In the genomic region with DNA sequence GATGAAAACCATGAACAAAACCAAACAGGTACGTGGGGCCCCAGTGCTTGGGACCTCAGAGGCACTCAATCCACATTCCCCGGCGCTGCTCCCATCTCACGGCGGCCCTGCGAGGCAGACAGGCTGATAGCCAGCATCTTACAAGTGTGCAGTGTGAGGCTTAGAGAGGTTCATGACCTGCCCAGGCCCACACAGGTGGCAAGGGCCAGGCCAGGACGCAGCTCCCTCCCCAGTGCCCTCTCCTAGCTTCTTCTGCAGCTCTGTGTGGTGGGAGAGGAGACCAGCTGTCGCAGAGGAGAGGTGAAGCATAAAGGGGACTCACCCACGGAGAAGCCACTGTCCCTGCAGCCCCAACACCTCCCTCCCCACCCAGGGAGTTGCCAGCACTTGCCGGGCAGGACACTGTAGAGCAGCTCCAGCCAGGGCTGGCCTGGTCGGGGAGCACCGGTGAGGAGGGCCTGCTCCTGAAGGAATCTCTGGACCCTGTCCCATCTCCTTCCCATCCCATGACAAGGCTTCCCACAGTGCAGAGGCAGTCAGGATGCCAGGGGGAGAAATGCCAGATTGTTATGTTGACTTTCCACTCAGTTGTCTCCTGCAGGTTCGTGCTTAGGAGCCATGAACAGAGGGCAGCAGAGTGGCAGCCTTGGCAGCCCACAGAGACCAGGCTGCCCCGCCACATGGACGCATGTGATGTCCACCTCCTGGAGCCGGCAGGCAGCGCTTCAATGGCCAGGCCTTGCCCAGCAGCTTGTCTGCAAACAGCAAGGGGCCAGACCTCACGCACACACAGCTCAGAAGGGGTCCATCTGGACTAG, we compare ENCODE assay signal across 26 cellular contexts.
"Had no signal": no experiment of that assay in that cellular context is flagged by ENCODE, and none has a peak within 500 bp of the region (broad histone marks: within the 10 kb centered on the region; RNA-seq: fewer than 3 reads in every experiment).

No MANE protein-coding gene starts in this region.

- H3K9me3 Mint-ChIP-seq: activated naive CD8-positive, alpha-beta T cell treated with anti-CD3 and anti-CD28 coated beads for 36 hours; activated T-cell treated with anti-CD3 and anti-CD28 coated beads, Interleukin-2, amount 50 U/mL, for 24 hours; activated T-helper 17 cell treated with anti-CD3 and anti-CD28 coated beads, Interleukin-2, amount 50 U/mL, for 72 hours; central memory CD8-positive, alpha-beta T cell; effector memory CD8-positive, alpha-beta T cell; mesothelial cell of epicardium; nephron; type B pancreatic cell; WTC11 had no signal

- H3K36me3 Mint-ChIP-seq: activated naive CD8-positive, alpha-beta T cell treated with anti-CD3 and anti-CD28 coated beads for 36 hours; mesothelial cell of epicardium; stimulated activated naive B cell treated with anti-CD40 and anti-IgM and Interleukin-4, amounts not matched to agents 10 μg/mL and 1 μg/mL and 100 μg/mL, for 72 hours; type B pancreatic cell; WTC11 had no signal

- H3K4me1 Mint-ChIP-seq: activated naive CD8-positive, alpha-beta T cell treated with anti-CD3 and anti-CD28 coated beads for 36 hours; central memory CD8-positive, alpha-beta T cell; mesothelial cell of epicardium; stimulated activated naive B cell treated with anti-CD40 and anti-IgM and Interleukin-4, amounts not matched to agents 10 μg/mL and 1 μg/mL and 100 μg/mL, for 72 hours; WTC11 had no signal

- H3K9ac ChIP-seq: parathyroid adenoma had no signal

- H3K4me1 ChIP-seq: colonic mucosa, esophagus muscularis mucosa, gastrocnemius medialis, heart left ventricle, parathyroid adenoma had no signal

- H3K27me3 ChIP-seq: colonic mucosa, gastrocnemius medialis, right lobe of liver had no signal

- H3K4me3 Mint-ChIP-seq: activated naive CD8-positive, alpha-beta T cell treated with anti-CD3 and anti-CD28 coated beads for 36 hours; activated T-cell treated with anti-CD3 and anti-CD28 coated beads, Interleukin-2, amount 50 U/mL, for 24 hours; activated T-helper 17 cell treated with anti-CD3 and anti-CD28 coated beads, Interleukin-2, amount 50 U/mL, for 72 hours; central memory CD8-positive, alpha-beta T cell; effector memory CD8-positive, alpha-beta T cell; mesothelial cell of epicardium; nephron; stimulated activated naive B cell treated with anti-CD40 and anti-IgM and Interleukin-4, amounts not matched to agents 10 μg/mL and 1 μg/mL and 100 μg/mL, for 72 hours; type B pancreatic cell; WTC11 had no signal

- ATAC-seq: activated T-helper 17 cell treated with anti-CD3 and anti-CD28 coated beads, Interleukin-2, amount 50 U/mL, for 72 hours; effector memory CD8-positive, alpha-beta T cell; gastrocnemius medialis; left colon; WTC11 had no signal

- DNase-seq: activated CD4-positive, alpha-beta T cell treated with anti-CD3 and anti-CD28 coated beads, Interleukin-2, amount 50 U/mL, for 4 hours; activated CD8-positive, alpha-beta memory T cell treated with anti-CD3 and anti-CD28 coated beads for 24 hours; activated CD8-positive, alpha-beta memory T cell treated with anti-CD3 and anti-CD28 coated beads, Interleukin-2, amount 50 U/mL, for 4 hours; activated naive CD4-positive, alpha-beta T cell; activated naive CD8-positive, alpha-beta T cell treated with anti-CD3 and anti-CD28 coated beads for 36 hours; activated T-cell treated with anti-CD3 and anti-CD28 coated beads, Interleukin-2, amount 50 U/mL, for 24 hours; colonic mucosa; effector memory CD8-positive, alpha-beta T cell; gastrocnemius medialis; heart left ventricle; left colon; right lobe of liver; small intestine; stimulated activated CD4-positive, alpha-beta T cell treated with anti-CD3 and anti-CD28 coated beads, Interleukin-2, amount 100 ng/mL, for 24 hours; stimulated activated naive B cell treated with anti-CD40 and anti-IgM and Interleukin-4, amounts not matched to agents 10 μg/mL and 1 μg/mL and 100 μg/mL, for 72 hours; T1000 had no signal

- H3K27me3 Mint-ChIP-seq: activated naive CD8-positive, alpha-beta T cell treated with anti-CD3 and anti-CD28 coated beads for 36 hours; activated T-cell treated with anti-CD3 and anti-CD28 coated beads, Interleukin-2, amount 50 U/mL, for 24 hours; activated T-helper 17 cell treated with anti-CD3 and anti-CD28 coated beads, Interleukin-2, amount 50 U/mL, for 72 hours had no signal

- H3K27ac ChIP-seq: colonic mucosa, dorsolateral prefrontal cortex, esophagus muscularis mucosa, gastrocnemius medialis, heart left ventricle, parathyroid adenoma, right lobe of liver, thoracic aorta had no signal

- H3K27ac Mint-ChIP-seq: activated naive CD8-positive, alpha-beta T cell treated with anti-CD3 and anti-CD28 coated beads for 36 hours; activated T-cell treated with anti-CD3 and anti-CD28 coated beads, Interleukin-2, amount 50 U/mL, for 24 hours; activated T-helper 17 cell treated with anti-CD3 and anti-CD28 coated beads, Interleukin-2, amount 50 U/mL, for 72 hours; mesothelial cell of epicardium; nephron; stimulated activated naive B cell treated with anti-CD40 and anti-IgM and Interleukin-4, amounts not matched to agents 10 μg/mL and 1 μg/mL and 100 μg/mL, for 72 hours; type B pancreatic cell; WTC11 had no signal

- H3K9me3 ChIP-seq: colonic mucosa, esophagus muscularis mucosa, gastrocnemius medialis, heart left ventricle, right lobe of liver, thoracic aorta had no signal

- H3K36me3 ChIP-seq: colonic mucosa, esophagus muscularis mucosa, gastrocnemius medialis, heart left ventricle, right lobe of liver, thoracic aorta had no signal

- H3K4me3 ChIP-seq: colonic mucosa, dorsolateral prefrontal cortex, esophagus muscularis mucosa, gastrocnemius medialis, heart left ventricle, right lobe of liver, thoracic aorta had no signal
